Comparison of ENCODE assay signal across 8 cellular contexts in genomic region chr11:120186799-120187591, GRCh38. TPM values are rescaled to one million over a fixed set of nuclear protein-coding genes. Genes with fewer than 3 reads are reported as not detected.
DNase-seq lines count a peak whose midpoint lies in the region; ATAC-seq and TF ChIP-seq lines count a peak whose summit lies in the region.

No MANE protein-coding gene starts in this region.

- H3K4me3 ChIP-seq in gastrocnemius medialis, result no peak overlapping the region

- no peaks in the 10 kb centered on the region for H3K9me3 ChIP-seq in gastrocnemius medialis

- TF ChIP-seq POLR2A in gastrocnemius medialis (IDR thresholded peaks at IDR 0.05), result no peak

- ATAC-seq in GM19463 (IDR thresholded peaks at IDR 0.05; ENCODE audit: unreplicated experiment) (peak; percentile 73), gastrocnemius medialis (peak in 1 of 2 donors; percentile 15), HG02571 (IDR thresholded peaks at IDR 0.05; ENCODE audit: unreplicated experiment) (no peak)

- in situ Hi-C loops in gastrocnemius medialis (cut with MboI; ENCODE audit: low sequenced_read_pairs in 4 of 4), result no loop called here

- H3K4me1 ChIP-seq in gastrocnemius medialis, result peaks cover 6 to 14% of the 10 kb centered on the region in 2 donors

- DNase-seq in HPDE6-E6E7 (ENCODE audit: extremely low spot score) (peak; percentile 67), fibroblast of peridontal ligament (ENCODE audit: extremely low read depth) (peak; percentile 40), gastrocnemius medialis (no peak), EL (no peak), pons (ENCODE audit: low spot score) (no peak), midbrain (lab: John Stamatoyannopoulos, UW) (no peak)

- H3K27me3 ChIP-seq in gastrocnemius medialis, result peaks cover 0 to 6% (median 0%) of the 10 kb centered on the region in 3 donors

- H3K27ac ChIP-seq in gastrocnemius medialis, result peak overlapping the region; percentile 63 to 78 (median 75)

- TF ChIP-seq CTCF in gastrocnemius medialis (IDR thresholded peaks at IDR 0.05 in 4 of 5, conservative IDR thresholded peaks at IDR 0.05 in 1 of 5), result no peak

- intact Hi-C loops in gastrocnemius medialis (cut with DNase I; ENCODE audit: low total_unique reads), result no loop called here

- no peaks in the 10 kb centered on the region for H3K36me3 ChIP-seq in gastrocnemius medialis

RNA-seq across cellular contexts. Expression of gene OAF, which starts 23.8 kb away (rescaled TPM):
- total RNA-seq in gastrocnemius medialis, result 10 to 100 TPM in 3 of 4 donors, 1 to 10 TPM in 1; 8.7 to 17.5 (median 10.1) TPM

RNA-seq across cellular contexts. Expression of gene TRIM29, which starts 49.1 kb away (rescaled TPM):
- 1 to 10 TPM in 1 of 4 donors, under 1 TPM in 2, not detected in 1; 0.65 to 2.9 (median 0.95) TPM for total RNA-seq in gastrocnemius medialis

RNA-seq across cellular contexts. Expression of gene POU2F3, which starts 52.9 kb away (rescaled TPM):
- not detected for total RNA-seq in gastrocnemius medialis

Comparison
In these comparisons a context has a peak if more than half of its experiments do, and no peak if none do; other contexts are left out.
1. DNase-seq: peak in HPDE6-E6E7 (single experiment) and fibroblast of peridontal ligament (single experiment); none in gastrocnemius medialis (0 of 2), EL (single experiment), pons (single experiment) and midbrain (single experiment).